25 cellular contexts compared by ENCODE assay signal in genomic region chr18:50647237-50647636, GRCh38.
"Had no signal": no experiment of that assay in that cellular context is flagged by ENCODE, and none has a peak within 500 bp of the region (broad histone marks: within the 10 kb centered on the region; RNA-seq: fewer than 3 reads in every experiment).

No MANE protein-coding gene starts in this region.

- H3K4me1 ChIP-seq: prostate gland, right lobe of liver, uterus had no signal

- H3K27me3 ChIP-seq: heart right ventricle, hepatocyte, neutrophil, ovary, right lobe of liver, stomach, suprapubic skin, tibial artery, uterus had no signal

- H3K9me3 ChIP-seq: heart right ventricle, left ventricle myocardium inferior, neutrophil, ovary, prostate gland, right lobe of liver, stomach, suprapubic skin, thoracic aorta, tibial artery, uterus had no signal

- ATAC-seq: heart right ventricle; naive thymus-derived CD8-positive, alpha-beta T cell; right lobe of liver; stimulated activated naive B cell treated with anti-CD40 and anti-IgM and Interleukin-4, amounts not matched to agents 10 μg/mL and 1 μg/mL and 100 μg/mL, for 72 hours; stimulated activated naive CD8-positive, alpha-beta T cell treated with anti-CD3 and anti-CD28 coated beads, Interleukin-15, Interleukin-2, amounts not matched to agents 100 U/mL and 50 U/mL, for 24 hours had no signal

- H3K27ac ChIP-seq: hepatocyte, left ventricle myocardium inferior, neutrophil, ovary, right lobe of liver, skin epidermis, suprapubic skin, thoracic aorta, uterus had no signal

- H3K4me3 ChIP-seq: heart right ventricle, hepatocyte, left ventricle myocardium inferior, lung, ovary, prostate gland, right lobe of liver, skin epidermis, stomach, suprapubic skin, thoracic aorta, tibial artery, uterus had no signal

- H3K36me3 ChIP-seq: heart right ventricle, left ventricle myocardium inferior, neutrophil, ovary, prostate gland, right lobe of liver, stomach, suprapubic skin, thoracic aorta, tibial artery, uterus had no signal

- DNase-seq: heart right ventricle; islet precursor cell; left ventricle myocardium inferior; mesendoderm; naive thymus-derived CD8-positive, alpha-beta T cell; occipital lobe; ovary; posterior cingulate gyrus; right lobe of liver; stimulated activated CD4-positive, alpha-beta T cell treated with anti-CD3 and anti-CD28 coated beads, Interleukin-12 subunit alpha, Interleukin-12 subunit beta, amount 100 ng/mL, for 4 hours; stimulated activated CD4-positive, alpha-beta T cell treated with anti-CD3 and anti-CD28 coated beads, Interleukin-15, amount 100 ng/mL, for 24 hours; stimulated activated CD4-positive, alpha-beta T cell treated with anti-CD3 and anti-CD28 coated beads, Interleukin-2, amount 100 ng/mL, for 24 hours; stimulated activated CD4-positive, alpha-beta T cell treated with anti-CD3 and anti-CD28 coated beads, Interleukin-4, amount 100 ng/mL, for 1 hour; stimulated activated naive B cell treated with anti-CD40 and anti-IgM and Interleukin-4, amounts not matched to agents 10 μg/mL and 1 μg/mL and 100 μg/mL, for 72 hours; stimulated activated naive CD8-positive, alpha-beta T cell treated with anti-CD3 and anti-CD28 coated beads, Interleukin-15, Interleukin-2, amounts not matched to agents 100 U/mL and 50 U/mL, for 24 hours; stomach; tibial artery; uterus had no signal
